8 cellular contexts compared by ENCODE assay signal in genomic region chr15:52046552-52046951, GRCh38. TPM values are rescaled to one million over a fixed set of nuclear protein-coding genes. Genes with fewer than 3 reads are reported as not detected.
DNase-seq lines count a peak whose midpoint lies in the region; ATAC-seq and TF ChIP-seq lines count a peak whose summit lies in the region.
"Not testable (repeated sequence)": the region's sequence is repeated elsewhere in the genome, so short reads cannot be mapped to it uniquely, and the experiment has no call there.

No MANE protein-coding gene starts in this region.

- peaks cover 38 to 49% (median 45%) of the 10 kb centered on the region in 3 donors for H3K4me1 Mint-ChIP-seq in T-cell
- H3K4me1 Mint-ChIP-seq in activated T-helper 1 cell treated with anti-CD3 and anti-CD28 coated beads, Interleukin-12 subunit alpha, Interleukin-12 subunit beta, Interleukin-2, Interleukin-4 antibody, amounts not matched to agents 30 ng/mL and 10 ng/mL and 1 ng/mL, durations not matched to agents 14 hours and 24 hours and 36 hours (ENCODE audit: low read depth): peaks cover 39% of the 10 kb centered on the region
- peaks cover 19% of the 10 kb centered on the region for H3K4me1 Mint-ChIP-seq in MCF 10A (ENCODE audit: insufficient read depth, unreplicated experiment)
- H3K4me1 Mint-ChIP-seq in naive B cell: peaks cover 22 to 30% (median 23%) of the 10 kb centered on the region in 3 donors
- H3K4me1 Mint-ChIP-seq in stimulated activated naive CD8-positive, alpha-beta T cell treated with anti-CD3 and anti-CD28 coated beads, Interleukin-15, Interleukin-2, amounts not matched to agents 100 ng/mL and 50 ng/mL, for 24 hours (ENCODE audit: low read depth): peaks cover 31% of the 10 kb centered on the region

- not testable (repeated sequence) for H4K20me1 ChIP-seq in HCT116 (ENCODE audit: insufficient read depth)

- H3K36me3 Mint-ChIP-seq in T-cell: not testable (repeated sequence)
- peaks cover 31% of the 10 kb centered on the region for H3K36me3 Mint-ChIP-seq in activated T-helper 1 cell treated with anti-CD3 and anti-CD28 coated beads, Interleukin-12 subunit alpha, Interleukin-12 subunit beta, Interleukin-2, Interleukin-4 antibody, amounts not matched to agents 30 ng/mL and 10 ng/mL and 1 ng/mL, durations not matched to agents 14 hours and 24 hours and 36 hours (ENCODE audit: low read depth)
- H3K36me3 Mint-ChIP-seq in MCF 10A (ENCODE audit: insufficient read depth, unreplicated experiment) (peaks cover 67% of the 10 kb centered on the region), naive B cell (peaks cover 8 to 22% of the 10 kb centered on the region in 2 donors)
- H3K36me3 Mint-ChIP-seq in stimulated activated naive CD8-positive, alpha-beta T cell treated with anti-CD3 and anti-CD28 coated beads, Interleukin-15, Interleukin-2, amounts not matched to agents 100 ng/mL and 50 ng/mL, for 24 hours (ENCODE audit: low read depth): peaks cover 46% of the 10 kb centered on the region

- intact Hi-C loops in HCT116 (cut with micrococcal nuclease); MCF 10A (cut with micrococcal nuclease); Right ventricle myocardium superior (cut with DNase I): not testable (repeated sequence)
- intact Hi-C loops in activated T-helper 1 cell treated with anti-CD3 and anti-CD28 coated beads, Interleukin-12 subunit alpha, Interleukin-12 subunit beta, Interleukin-2, Interleukin-4 antibody, amounts not matched to agents 30 ng/mL and 10 ng/mL and 1 ng/mL, durations not matched to agents 14 hours and 24 hours and 36 hours (cut with micrococcal nuclease): loop anchor here (1.0 kb wide), 1 partner anchor 40 kb away; no protein-coding TSS in a partner anchor

- H3K4me1 ChIP-seq in HCT116 (ENCODE audit: control insufficient read depth in 1 of 2, insufficient read depth in 2 of 2, low read length in 2 of 2): peaks cover 5 to 15% of the 10 kb centered on the region in 2 experiments

- TF ChIP-seq RAD21 in HCT116 (IDR thresholded peaks at IDR 0.05; ENCODE audit: low read depth): not testable (repeated sequence)

- TSS peak; percentile 46 for BruUV-seq in HCT116 (replicated peaks; lab: Mats Ljungman, UMichigan)
- BruUV-seq in MCF 10A (replicated peaks; lab: Mats Ljungman, UMichigan): TSS peak; percentile 62

- RAD21 ChIA-PET in HCT116 (lab: Charles Lee; ENCODE audit: low non-redundant PET in 1 of 2, low total read pairs in 2 of 2, uncharacterized antibody in 2 of 2, unreplicated experiment in 2 of 2): not testable (repeated sequence)

- peak overlapping the region in 1 of 3 donors; percentile 64 for H3K4me3 Mint-ChIP-seq in T-cell
- H3K4me3 Mint-ChIP-seq in activated T-helper 1 cell treated with anti-CD3 and anti-CD28 coated beads, Interleukin-12 subunit alpha, Interleukin-12 subunit beta, Interleukin-2, Interleukin-4 antibody, amounts not matched to agents 30 ng/mL and 10 ng/mL and 1 ng/mL, durations not matched to agents 14 hours and 24 hours and 36 hours: peak overlapping the region; percentile 45
- H3K4me3 Mint-ChIP-seq in MCF 10A (ENCODE audit: unreplicated experiment); stimulated activated naive CD8-positive, alpha-beta T cell treated with anti-CD3 and anti-CD28 coated beads, Interleukin-15, Interleukin-2, amounts not matched to agents 100 ng/mL and 50 ng/mL, for 24 hours: not testable (repeated sequence)
- H3K4me3 Mint-ChIP-seq in naive B cell: peak overlapping the region in 3 of 8 donors; percentile 33 to 73 (median 63)

- not testable (repeated sequence) for TF ChIP-seq POLR2A in HCT116 (IDR thresholded peaks at IDR 0.05; ENCODE audit: borderline replicate concordance, extremely low read depth, insufficient read depth, insufficient read length)

- not testable (repeated sequence) for ATAC-seq in HCT116; T-cell (replicated peaks in 1 of 4); naive B cell (ENCODE audit: low read depth in 2 of 2)
- ATAC-seq in Right ventricle myocardium superior (ENCODE audit: poor library complexity): peak; percentile 83

- H3K79me2 ChIP-seq in HCT116 (ENCODE audit: insufficient read depth, low read length): peaks cover 80% of the 10 kb centered on the region

- H3K27me3 ChIP-seq in HCT116 (ENCODE audit: insufficient read depth, low read length): not testable (repeated sequence)

- DNase-seq in Ammon's horn (ENCODE audit: low spot score): peak; percentile 42
- DNase-seq in HCT116 (ENCODE audit: low read depth, low spot score); T-cell; activated T-helper 1 cell treated with anti-CD3 and anti-CD28 coated beads, Interleukin-12 subunit alpha, Interleukin-12 subunit beta, Interleukin-2, Interleukin-4 antibody, amounts not matched to agents 30 ng/mL and 10 ng/mL and 1 ng/mL, durations not matched to agents 14 hours and 24 hours and 36 hours (ENCODE audit: low spot score); MCF 10A (ENCODE audit: unreplicated experiment); Right ventricle myocardium superior; naive B cell: not testable (repeated sequence)

- not testable (repeated sequence) for H3K9me2 ChIP-seq in HCT116 (ENCODE audit: insufficient read depth)

- H3K4me3 ChIP-seq in HCT116 (replicated peaks in 1 of 2; ENCODE audit: low read depth in 1 of 2, low read length in 2 of 2): not testable (repeated sequence)

- not testable (repeated sequence) for H3K27ac ChIP-seq in HCT116 (ENCODE audit: low read depth, low read length)

- peak overlapping the region; percentile 92 to 93 for H3K27ac Mint-ChIP-seq in T-cell
- H3K27ac Mint-ChIP-seq in activated T-helper 1 cell treated with anti-CD3 and anti-CD28 coated beads, Interleukin-12 subunit alpha, Interleukin-12 subunit beta, Interleukin-2, Interleukin-4 antibody, amounts not matched to agents 30 ng/mL and 10 ng/mL and 1 ng/mL, durations not matched to agents 14 hours and 24 hours and 36 hours: peak overlapping the region; percentile 48
- H3K27ac Mint-ChIP-seq in MCF 10A (ENCODE audit: low read depth, unreplicated experiment): not testable (repeated sequence)
- peak overlapping the region; percentile 3 to 84 (median 74) for H3K27ac Mint-ChIP-seq in naive B cell
- peak overlapping the region; percentile 87 for H3K27ac Mint-ChIP-seq in stimulated activated naive CD8-positive, alpha-beta T cell treated with anti-CD3 and anti-CD28 coated beads, Interleukin-15, Interleukin-2, amounts not matched to agents 100 ng/mL and 50 ng/mL, for 24 hours

- not testable (repeated sequence) for H3K27me3 Mint-ChIP-seq in T-cell; activated T-helper 1 cell treated with anti-CD3 and anti-CD28 coated beads, Interleukin-12 subunit alpha, Interleukin-12 subunit beta, Interleukin-2, Interleukin-4 antibody, amounts not matched to agents 30 ng/mL and 10 ng/mL and 1 ng/mL, durations not matched to agents 14 hours and 24 hours and 36 hours (ENCODE audit: insufficient read depth); MCF 10A (ENCODE audit: insufficient read depth, unreplicated experiment); naive B cell; stimulated activated naive CD8-positive, alpha-beta T cell treated with anti-CD3 and anti-CD28 coated beads, Interleukin-15, Interleukin-2, amounts not matched to agents 100 ng/mL and 50 ng/mL, for 24 hours

- H3K36me3 ChIP-seq in HCT116 (ENCODE audit: control insufficient read depth in 1 of 2, insufficient read depth in 2 of 2, low read length in 2 of 2): not testable (repeated sequence)

- H2AFZ ChIP-seq in HCT116 (ENCODE audit: low read depth, low read length, poor library complexity, severe bottlenecking): not testable (repeated sequence)

- H3K4me2 ChIP-seq in HCT116 (ENCODE audit: low read length): not testable (repeated sequence)

- not testable (repeated sequence) for H3K9me3 Mint-ChIP-seq in T-cell; activated T-helper 1 cell treated with anti-CD3 and anti-CD28 coated beads, Interleukin-12 subunit alpha, Interleukin-12 subunit beta, Interleukin-2, Interleukin-4 antibody, amounts not matched to agents 30 ng/mL and 10 ng/mL and 1 ng/mL, durations not matched to agents 14 hours and 24 hours and 36 hours; MCF 10A (ENCODE audit: unreplicated experiment); naive B cell; stimulated activated naive CD8-positive, alpha-beta T cell treated with anti-CD3 and anti-CD28 coated beads, Interleukin-15, Interleukin-2, amounts not matched to agents 100 ng/mL and 50 ng/mL, for 24 hours

- POLR2A ChIA-PET in HCT116 (lab: Charles Lee): not testable (repeated sequence)
- POLR2A ChIA-PET in T-cell (lab: Charles Lee) (interaction anchor here (0.6 to 1.4 kb wide), 3 partner anchors 26 to 509 kb away, joined by 3 to 7 read pairs (median 5); no protein-coding TSS in a partner anchor), MCF 10A (lab: Yijun Ruan, JAX) (interaction anchor here (0.6 to 3.6 kb wide), 7 partner anchors 10 to 65 kb away, joined by 4 to 20 read pairs (median 9); no protein-coding TSS in a partner anchor)

- H3K9me3 ChIP-seq in HCT116 (ENCODE audit: control insufficient read depth in 1 of 2, insufficient read depth in 1 of 2, low read depth in 1 of 2, low read length in 2 of 2): not testable (repeated sequence)

- not testable (repeated sequence) for H3K9ac ChIP-seq in HCT116 (ENCODE audit: low read length)

- TF ChIP-seq CTCF in HCT116 (IDR thresholded peaks at IDR 0.05 in 2 of 3, conservative IDR thresholded peaks at IDR 0.05 in 1 of 3; ENCODE audit: borderline replicate concordance in 1 of 3, insufficient read depth in 1 of 3, low read depth in 2 of 3, low read length in 2 of 3); MCF 10A (IDR thresholded peaks at IDR 0.05; ENCODE audit: unreplicated experiment): not testable (repeated sequence)

- CTCF ChIA-PET in HCT116 (lab: Charles Lee): interaction anchor here (1.0 kb wide), 1 partner anchor 11 kb away, joined by 3 read pairs; no protein-coding TSS in a partner anchor
- CTCF ChIA-PET in T-cell (lab: Charles Lee): interaction anchor here (0.9 to 2.0 kb wide), 9 partner anchors 12 to 75 kb away, joined by 3 to 11 read pairs (median 4); partner anchors contain the start of genes LEO1 (in 1 of the 2) and MAPK6 (in 1 of the 2)
- CTCF ChIA-PET in MCF 10A (lab: Yijun Ruan, JAX): interaction anchor here (1.0 to 1.6 kb wide), 3 partner anchors 10 to 51 kb away, joined by 3 to 4 read pairs (median 3); no protein-coding TSS in a partner anchor

RNA-seq across cellular contexts. Expression of gene MAPK6, which starts 27.5 kb away (rescaled TPM):
- total RNA-seq in HCT116 (2021; ENCODE audit: unreplicated experiment) (57.4 TPM), T-cell (10 to 100 TPM; 15.1 to 35.1 (median 19.8) TPM), MCF 10A (2022) (106 and 114 TPM in 2 replicates), Right ventricle myocardium superior (17.6 TPM)
- 17.6 and 19.9 TPM in 2 replicates for polyA plus RNA-seq in HCT116 (2012)
- total RNA-seq in activated T-helper 1 cell treated with anti-CD3 and anti-CD28 coated beads, Interleukin-12 subunit alpha, Interleukin-12 subunit beta, Interleukin-2, Interleukin-4 antibody, amounts not matched to agents 30 ng/mL and 10 ng/mL and 1 ng/mL, durations not matched to agents 14 hours and 24 hours and 36 hours: 57.3 and 57.9 TPM in 2 replicates
- 10 to 100 TPM in 1 of 6 donors, 1 to 10 TPM in 5; 4.2 to 13.6 (median 7.6) TPM for polyA plus RNA-seq in naive B cell (ENCODE audit: low read depth in 6 of 6)
